8 cellular contexts compared by ENCODE assay signal in genomic region chr7:78018541-78019456, GRCh38.
DNase-seq lines count a peak whose midpoint lies in the region; ATAC-seq, FAIRE-seq and TF ChIP-seq lines count a peak whose summit lies in the region.

No MANE protein-coding gene starts in this region.

- H3F3A ChIP-seq in PC-3 (ENCODE audit: low read length, unreplicated experiment), result no peaks in the 10 kb centered on the region

- in situ Hi-C loops in HepG2 (cut with HindIII; ENCODE audit: extremely low pct_ligation_motif_present, low pct_unique_long_range_greater_than_20kb), result no loop called here

- 81% methylated on average over 32 of the region's 53 CpGs for WGBS in HepG2 (ENCODE audit: low lambda C conversion rate)

- H4K20me1 ChIP-seq in PC-3 (ENCODE audit: low read length) (no peaks in the 10 kb centered on the region), HepG2 (ENCODE audit: insufficient read depth, low read length) (no peaks in the 10 kb centered on the region)

- intact Hi-C loops in activated CD4-positive, alpha-beta T cell treated with anti-CD3 and anti-CD28 coated beads for 36 hours (cut with DNase I, micrococcal nuclease), result loop anchor here in 1 of 2 experiments (5.0 kb wide), 2 partner anchors 221 to 321 kb away; partner anchors contain the start of genes PHTF2, RSBN1L and TMEM60
- intact Hi-C loops in PC-3 (cut with micrococcal nuclease) (loop anchor here (2.0 kb wide), 1 partner anchor 568 kb away; no protein-coding TSS in a partner anchor), HepG2 (cut with micrococcal nuclease; ENCODE audit: unreplicated experiment) (no loop called here)

- peak overlapping the region; percentile 83 for H3K27ac Mint-ChIP-seq in activated CD4-positive, alpha-beta T cell treated with anti-CD3 and anti-CD28 coated beads for 36 hours

- no peak for FAIRE-seq in HepG2 (lab: Jason Lieb, UNC)

- H3K9me2 ChIP-seq in PC-3 (replicated peaks; ENCODE audit: low read length), result no peaks in the 10 kb centered on the region

- no peaks in the 10 kb centered on the region for H3K79me2 ChIP-seq in PC-3 (ENCODE audit: low read length)
- H3K79me2 ChIP-seq in HepG2 (ENCODE audit: insufficient read depth, low read length), result no peaks in the 10 kb centered on the region

- TF ChIP-seq EP300 in HepG2 (IDR thresholded peaks at IDR 0.05; ENCODE audit: low read depth in 2 of 2, low read length in 2 of 2), result no peak
- TF ChIP-seq EP300 in HepG2 (CRISPR knock-in tag; IDR thresholded peaks at IDR 0.05; ENCODE audit: borderline replicate concordance), result no peak

- TF ChIP-seq RAD21 in HepG2 (CRISPR knock-in tag; IDR thresholded peaks at IDR 0.05), result no peak

- no peak overlapping the region for H3K27ac ChIP-seq in PC-3 (ENCODE audit: low read length)
- no peak overlapping the region for H3K27ac ChIP-seq in HepG2 (ENCODE audit: extremely low read length, insufficient read depth, low read length)

- no peaks in the 10 kb centered on the region for H3K36me3 ChIP-seq in PC-3 (ENCODE audit: low read depth, low read length)
- H3K36me3 ChIP-seq in HepG2 (replicated peaks in 1 of 2; ENCODE audit: control insufficient read depth in 1 of 2, insufficient read depth in 2 of 2, low read length in 2 of 2), result no peaks in the 10 kb centered on the region

- TF ChIP-seq POLR2A in HepG2 (IDR thresholded peaks at IDR 0.05; ENCODE audit: insufficient read depth in 1 of 2, low read depth in 2 of 2, low read length in 2 of 2), result no peak

- no peak for TF ChIP-seq CTCF in PC-3 (conservative IDR thresholded peaks at IDR 0.05; ENCODE audit: low read depth, low read length)
- TF ChIP-seq CTCF in HepG2 (CRISPR knock-in tag; IDR thresholded peaks at IDR 0.05), result no peak

- H3K36me3 Mint-ChIP-seq in activated CD4-positive, alpha-beta T cell treated with anti-CD3 and anti-CD28 coated beads for 36 hours (ENCODE audit: low read depth), result peaks cover 1% of the 10 kb centered on the region

- H3K27me3 Mint-ChIP-seq in activated CD4-positive, alpha-beta T cell treated with anti-CD3 and anti-CD28 coated beads for 36 hours, result peaks cover 21% of the 10 kb centered on the region

- H3K4me3 ChIP-seq in PC-3 (ENCODE audit: low read length) (peak overlapping the region; percentile 57), HepG2 (replicated peaks in 1 of 3; ENCODE audit: insufficient read depth in 1 of 3, low read depth in 2 of 3, low read length in 3 of 3) (peak overlapping the region in 1 of 3 experiments; percentile 19; a peak in 1 of 6 replicates)

- H3K4me3 Mint-ChIP-seq in activated CD4-positive, alpha-beta T cell treated with anti-CD3 and anti-CD28 coated beads for 36 hours, result peak overlapping the region; percentile 73

- peaks cover 12% of the 10 kb centered on the region for H3K4me1 Mint-ChIP-seq in activated CD4-positive, alpha-beta T cell treated with anti-CD3 and anti-CD28 coated beads for 36 hours

- peak overlapping the region; percentile 73 for H3K4me2 ChIP-seq in PC-3 (ENCODE audit: low read length)
- H3K4me2 ChIP-seq in HepG2 (ENCODE audit: low read depth, low read length), result peak overlapping the region; percentile 41

- BruUV-seq in PC-3 (replicated peaks; lab: Mats Ljungman, UMichigan) (TSS peak; percentile 20), HepG2 (replicated peaks; lab: Mats Ljungman, UMichigan) (TSS peak; percentile 49)

- H3K9me3 ChIP-seq in PC-3 (ENCODE audit: low read length), result no peaks in the 10 kb centered on the region
- H3K9me3 ChIP-seq in HepG2 (ENCODE audit: low read length), result no peaks in the 10 kb centered on the region

- H3K27me3 ChIP-seq in PC-3 (ENCODE audit: low read length) (peaks cover 44% of the 10 kb centered on the region), HepG2 (ENCODE audit: control insufficient read depth in 1 of 2, insufficient read depth in 2 of 2, low read length in 2 of 2) (peaks cover 0 to 3% of the 10 kb centered on the region in 2 experiments; a peak in 2 of 5 replicates)

- no peak overlapping the region for H3K9ac ChIP-seq in PC-3 (ENCODE audit: low read length)
- no peak overlapping the region for H3K9ac ChIP-seq in HepG2 (ENCODE audit: insufficient read depth, low read depth, low read length)

- peak overlapping the region; percentile 63 for H2AFZ ChIP-seq in PC-3 (ENCODE audit: low read length)
- H2AFZ ChIP-seq in HepG2 (ENCODE audit: low read length), result no peak overlapping the region

- CTCF ChIA-PET in activated CD4-positive, alpha-beta T cell treated with anti-CD3 and anti-CD28 coated beads for 36 hours (lab: Charles Lee), result interaction anchor here (0.6 to 2.8 kb wide), 3 partner anchors 23 to 260 kb away, joined by 3 to 51 read pairs (median 4); no protein-coding TSS in a partner anchor
- CTCF ChIA-PET in PC-3 (lab: Charles Lee), result no interaction called here
- CTCF ChIA-PET in HepG2 (lab: Yijun Ruan, JAX; ENCODE audit: low intra/inter-chr PET ratio, low total read pairs), result no interaction called here

- H3K4me1 ChIP-seq in PC-3 (ENCODE audit: insufficient read depth, low read length) (peaks cover 8% of the 10 kb centered on the region), HepG2 (ENCODE audit: insufficient read depth, low read length) (peaks cover 5% of the 10 kb centered on the region; the same call in 1 of the 2 replicates)

- DNase-seq in activated CD4-positive, alpha-beta T cell treated with anti-CD3 and anti-CD28 coated beads for 36 hours, result peak; percentile 30
- DNase-seq in activated CD4-positive, alpha-beta T cell treated with anti-CD3 and anti-CD28 coated beads, Interleukin-2, amount 50 U/mL, for 1 hour, result no peak
- peak; percentile 20 for DNase-seq in PC-3
- DNase-seq in cerebellar cortex (ENCODE audit: low spot score), result peak; percentile 56
- no peak for DNase-seq in HepG2 (ENCODE audit: low spot score)
- DNase-seq in stromal cell of bone marrow (ENCODE audit: low read depth), result peak; percentile 45

- POLR2A ChIA-PET in activated CD4-positive, alpha-beta T cell treated with anti-CD3 and anti-CD28 coated beads for 36 hours (lab: Charles Lee), result interaction anchor here (0.5 kb wide), 1 partner anchor 64 kb away, joined by 3 read pairs; no protein-coding TSS in a partner anchor
- POLR2A ChIA-PET in PC-3 (lab: Charles Lee; ENCODE audit: unreplicated experiment) (no interaction called here), HepG2 (lab: Yijun Ruan, JAX) (no interaction called here)

- no peaks in the 10 kb centered on the region for H3K9me3 Mint-ChIP-seq in activated CD4-positive, alpha-beta T cell treated with anti-CD3 and anti-CD28 coated beads for 36 hours (ENCODE audit: low read depth)

- peak; percentile 18 for ATAC-seq in activated CD4-positive, alpha-beta T cell treated with anti-CD3 and anti-CD28 coated beads for 36 hours
- ATAC-seq in HG03175 (IDR thresholded peaks at IDR 0.05; ENCODE audit: unreplicated experiment) (peak; percentile 27), PC-3 (peak; percentile 4; the same call in 1 of the 2 replicates), HepG2 (no peak), GM18867 (IDR thresholded peaks at IDR 0.05; ENCODE audit: unreplicated experiment) (no peak)

TF ChIP-seq in HepG2, 621 proteins besides CTCF, POLR2A, EP300 and RAD21:
- TF ChIP-seq, protein P1, sequence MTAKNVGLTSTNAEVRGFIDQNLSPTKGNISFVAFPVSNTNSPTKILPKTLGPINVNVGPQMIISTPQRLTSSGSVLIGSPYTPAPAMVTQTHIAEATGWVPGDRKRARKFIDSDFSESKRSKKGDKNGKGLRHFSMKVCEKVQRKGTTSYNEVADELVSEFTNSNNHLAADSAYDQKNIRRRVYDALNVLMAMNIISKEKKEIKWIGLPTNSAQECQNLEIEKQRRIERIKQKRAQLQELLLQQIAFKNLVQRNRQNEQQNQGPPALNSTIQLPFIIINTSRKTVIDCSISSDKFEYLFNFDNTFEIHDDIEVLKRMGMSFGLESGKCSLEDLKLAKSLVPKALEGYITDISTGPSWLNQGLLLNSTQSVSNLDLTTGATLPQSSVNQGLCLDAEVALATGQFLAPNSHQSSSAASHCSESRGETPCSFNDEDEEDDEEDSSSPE (CRISPR knock-in tag; IDR thresholded peaks at IDR 0.05), result no peak
- TF ChIP-seq, protein P2, sequence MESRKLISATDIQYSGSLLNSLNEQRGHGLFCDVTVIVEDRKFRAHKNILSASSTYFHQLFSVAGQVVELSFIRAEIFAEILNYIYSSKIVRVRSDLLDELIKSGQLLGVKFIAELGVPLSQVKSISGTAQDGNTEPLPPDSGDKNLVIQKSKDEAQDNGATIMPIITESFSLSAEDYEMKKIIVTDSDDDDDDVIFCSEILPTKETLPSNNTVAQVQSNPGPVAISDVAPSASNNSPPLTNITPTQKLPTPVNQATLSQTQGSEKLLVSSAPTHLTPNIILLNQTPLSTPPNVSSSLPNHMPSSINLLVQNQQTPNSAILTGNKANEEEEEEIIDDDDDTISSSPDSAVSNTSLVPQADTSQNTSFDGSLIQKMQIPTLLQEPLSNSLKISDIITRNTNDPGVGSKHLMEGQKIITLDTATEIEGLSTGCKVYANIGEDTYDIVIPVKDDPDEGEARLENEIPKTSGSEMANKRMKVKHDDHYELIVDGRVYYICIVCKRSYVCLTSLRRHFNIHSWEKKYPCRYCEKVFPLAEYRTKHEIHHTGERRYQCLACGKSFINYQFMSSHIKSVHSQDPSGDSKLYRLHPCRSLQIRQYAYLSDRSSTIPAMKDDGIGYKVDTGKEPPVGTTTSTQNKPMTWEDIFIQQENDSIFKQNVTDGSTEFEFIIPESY (CRISPR knock-in tag; IDR thresholded peaks at IDR 0.05), result peak; percentile 18; the same call in 1 of the 2 replicates

Comparison
In these comparisons a context has a peak if more than half of its experiments do, and no peak if none do; other contexts are left out.
1. DNase-seq: peak in activated CD4-positive, alpha-beta T cell treated with anti-CD3 and anti-CD28 coated beads for 36 hours (single experiment), PC-3 (single experiment), cerebellar cortex (single experiment) and stromal cell of bone marrow (single experiment); none in activated CD4-positive, alpha-beta T cell treated with anti-CD3 and anti-CD28 coated beads, Interleukin-2, amount 50 U/mL, for 1 hour (single experiment) and HepG2 (single experiment).
2. ATAC-seq: peak in activated CD4-positive, alpha-beta T cell treated with anti-CD3 and anti-CD28 coated beads for 36 hours (single experiment), HG03175 (single experiment) and PC-3 (single experiment); none in HepG2 (single experiment) and GM18867 (single experiment).